8 cellular contexts compared by ENCODE assay signal in genomic region chr19:47610546-47610894, GRCh38. TPM values are rescaled to one million over a fixed set of nuclear protein-coding genes. Genes with fewer than 3 reads are reported as not detected.
DNase-seq lines count a peak whose midpoint lies in the region; ATAC-seq and TF ChIP-seq lines count a peak whose summit lies in the region.

No MANE protein-coding gene starts in this region.

- intact Hi-C loops in activated T-helper 1 cell treated with anti-CD3 and anti-CD28 coated beads, Interleukin-12 subunit alpha, Interleukin-12 subunit beta, Interleukin-2, Interleukin-4 antibody, amounts not matched to agents 30 ng/mL and 10 ng/mL and 1 ng/mL, durations not matched to agents 14 hours and 24 hours and 36 hours (cut with micrococcal nuclease), result loop anchor here (2.0 kb wide), 1 partner anchor 88 kb away; no protein-coding TSS in a partner anchor

- H3K36me3 Mint-ChIP-seq in HFFc6 (ENCODE audit: low read depth), result peaks cover 10% of the 10 kb centered on the region
- peaks cover 5% of the 10 kb centered on the region for H3K36me3 Mint-ChIP-seq in activated T-helper 1 cell treated with anti-CD3 and anti-CD28 coated beads, Interleukin-12 subunit alpha, Interleukin-12 subunit beta, Interleukin-2, Interleukin-4 antibody, amounts not matched to agents 30 ng/mL and 10 ng/mL and 1 ng/mL, durations not matched to agents 14 hours and 24 hours and 36 hours (ENCODE audit: low read depth)
- H3K36me3 Mint-ChIP-seq in stimulated activated memory B cell treated with anti-CD40 and anti-IgM and Interleukin-4, amounts not matched to agents 10 μg/mL and 1 μg/mL and 100 μg/mL, for 72 hours, result peaks cover 16% of the 10 kb centered on the region

- H3K27me3 Mint-ChIP-seq in HFFc6 (ENCODE audit: insufficient read depth), result no peaks in the 10 kb centered on the region
- H3K27me3 Mint-ChIP-seq in activated T-helper 1 cell treated with anti-CD3 and anti-CD28 coated beads, Interleukin-12 subunit alpha, Interleukin-12 subunit beta, Interleukin-2, Interleukin-4 antibody, amounts not matched to agents 30 ng/mL and 10 ng/mL and 1 ng/mL, durations not matched to agents 14 hours and 24 hours and 36 hours (ENCODE audit: insufficient read depth), result no peaks in the 10 kb centered on the region
- no peaks in the 10 kb centered on the region for H3K27me3 Mint-ChIP-seq in stimulated activated memory B cell treated with anti-CD40 and anti-IgM and Interleukin-4, amounts not matched to agents 10 μg/mL and 1 μg/mL and 100 μg/mL, for 72 hours

- peak overlapping the region; percentile 82 for H3K4me3 Mint-ChIP-seq in HFFc6
- peak overlapping the region; percentile 80 for H3K4me3 Mint-ChIP-seq in activated T-helper 1 cell treated with anti-CD3 and anti-CD28 coated beads, Interleukin-12 subunit alpha, Interleukin-12 subunit beta, Interleukin-2, Interleukin-4 antibody, amounts not matched to agents 30 ng/mL and 10 ng/mL and 1 ng/mL, durations not matched to agents 14 hours and 24 hours and 36 hours
- H3K4me3 Mint-ChIP-seq in stimulated activated memory B cell treated with anti-CD40 and anti-IgM and Interleukin-4, amounts not matched to agents 10 μg/mL and 1 μg/mL and 100 μg/mL, for 72 hours, result peak overlapping the region; percentile 95

- TF ChIP-seq CTCF in HFFc6 (IDR thresholded peaks at IDR 0.05), result no peak

- CTCF ChIA-PET in HEK293T (lab: Yijun Ruan, JAX), result interaction anchor here (0.6 kb wide), 2 partner anchors 27 to 1031 kb away, joined by 3 to 4 read pairs; no protein-coding TSS in a partner anchor

- no peak for ATAC-seq in stimulated activated memory B cell treated with anti-CD40 and anti-IgM and Interleukin-4, amounts not matched to agents 10 μg/mL and 1 μg/mL and 100 μg/mL, for 72 hours
- ATAC-seq in HG02678 (IDR thresholded peaks at IDR 0.05; ENCODE audit: unreplicated experiment), result no peak

- peak overlapping the region; percentile 75 for H3K27ac Mint-ChIP-seq in HFFc6
- H3K27ac Mint-ChIP-seq in activated T-helper 1 cell treated with anti-CD3 and anti-CD28 coated beads, Interleukin-12 subunit alpha, Interleukin-12 subunit beta, Interleukin-2, Interleukin-4 antibody, amounts not matched to agents 30 ng/mL and 10 ng/mL and 1 ng/mL, durations not matched to agents 14 hours and 24 hours and 36 hours, result peak overlapping the region; percentile 50
- H3K27ac Mint-ChIP-seq in stimulated activated memory B cell treated with anti-CD40 and anti-IgM and Interleukin-4, amounts not matched to agents 10 μg/mL and 1 μg/mL and 100 μg/mL, for 72 hours, result peak overlapping the region; percentile 87

- POLR2A ChIA-PET in HEK293T (lab: Yijun Ruan, JAX), result interaction anchor here (0.7 to 1.7 kb wide), 6 partner anchors 9 to 70 kb away, joined by 3 to 4 read pairs (median 3); no protein-coding TSS in a partner anchor

- peak overlapping the region; percentile 58 for H3K4me3 ChIP-seq in iPS-11a (ENCODE audit: low read depth, low read length)

- H3K9me3 Mint-ChIP-seq in HFFc6, result no peaks in the 10 kb centered on the region
- no peaks in the 10 kb centered on the region for H3K9me3 Mint-ChIP-seq in activated T-helper 1 cell treated with anti-CD3 and anti-CD28 coated beads, Interleukin-12 subunit alpha, Interleukin-12 subunit beta, Interleukin-2, Interleukin-4 antibody, amounts not matched to agents 30 ng/mL and 10 ng/mL and 1 ng/mL, durations not matched to agents 14 hours and 24 hours and 36 hours
- H3K9me3 Mint-ChIP-seq in stimulated activated memory B cell treated with anti-CD40 and anti-IgM and Interleukin-4, amounts not matched to agents 10 μg/mL and 1 μg/mL and 100 μg/mL, for 72 hours, result no peaks in the 10 kb centered on the region

- peaks cover 42% of the 10 kb centered on the region for H3K4me1 Mint-ChIP-seq in HFFc6 (ENCODE audit: low read depth)
- H3K4me1 Mint-ChIP-seq in activated T-helper 1 cell treated with anti-CD3 and anti-CD28 coated beads, Interleukin-12 subunit alpha, Interleukin-12 subunit beta, Interleukin-2, Interleukin-4 antibody, amounts not matched to agents 30 ng/mL and 10 ng/mL and 1 ng/mL, durations not matched to agents 14 hours and 24 hours and 36 hours (ENCODE audit: low read depth), result peaks cover 14% of the 10 kb centered on the region
- peaks cover 37% of the 10 kb centered on the region for H3K4me1 Mint-ChIP-seq in stimulated activated memory B cell treated with anti-CD40 and anti-IgM and Interleukin-4, amounts not matched to agents 10 μg/mL and 1 μg/mL and 100 μg/mL, for 72 hours

- DNase-seq in HFFc6, result no peak
- DNase-seq in activated T-helper 1 cell treated with anti-CD3 and anti-CD28 coated beads, Interleukin-12 subunit alpha, Interleukin-12 subunit beta, Interleukin-2, Interleukin-4 antibody, amounts not matched to agents 30 ng/mL and 10 ng/mL and 1 ng/mL, durations not matched to agents 14 hours and 24 hours and 36 hours (ENCODE audit: low spot score), result no peak
- no peak for DNase-seq in HEK293T (ENCODE audit: extremely low spot score)
- no peak for DNase-seq in pons (ENCODE audit: low spot score)
- no peak for DNase-seq in iPS-NIHi11 (ENCODE audit: low spot score)

TF ChIP-seq in HEK293T, 16 proteins besides CTCF, POLR2A, EP300 and RAD21:
- TF ChIP-seq FOXK2 (IDR thresholded peaks at IDR 0.05) (no peak), CTBP1 (IDR thresholded peaks at IDR 0.05; ENCODE audit: borderline replicate concordance) (no peak), SP1 (IDR thresholded peaks at IDR 0.05) (no peak), SUZ12 (IDR thresholded peaks at IDR 0.05) (no peak), PKNOX1 (IDR thresholded peaks at IDR 0.05) (no peak), LEF1 (IDR thresholded peaks at IDR 0.05; ENCODE audit: borderline replicate concordance) (no peak), HDGF (IDR thresholded peaks at IDR 0.05; ENCODE audit: borderline replicate concordance) (no peak), BHLHE40 (IDR thresholded peaks at IDR 0.05; ENCODE audit: borderline replicate concordance) (no peak), FOXM1 (IDR thresholded peaks at IDR 0.05; ENCODE audit: borderline replicate concordance) (no peak), FOXA1 (IDR thresholded peaks at IDR 0.05) (no peak), L3MBTL2 (conservative IDR thresholded peaks at IDR 0.05) (no peak), ZNF384 (IDR thresholded peaks at IDR 0.05) (no peak), ARNT (IDR thresholded peaks at IDR 0.05) (no peak), TARDBP (IDR thresholded peaks at IDR 0.05) (no peak), NFRKB (IDR thresholded peaks at IDR 0.05) (no peak), ELF4 (IDR thresholded peaks at IDR 0.05) (no peak)
TF ChIP-seq in HEK293T: peak in this region for 0.

RNA-seq across cellular contexts. Expression of gene BICRA, which starts 1.6 kb away (rescaled TPM):
- total RNA-seq in HFFc6 (2021; fragmentation: NEBNext Ultra II Directional; extraction: Animal tissue kit (Norgen Biotek cat#: 25700)), result 10 to 100 TPM; 11.8 to 16.7 (median 15.5) TPM
- total RNA-seq in activated T-helper 1 cell treated with anti-CD3 and anti-CD28 coated beads, Interleukin-12 subunit alpha, Interleukin-12 subunit beta, Interleukin-2, Interleukin-4 antibody, amounts not matched to agents 30 ng/mL and 10 ng/mL and 1 ng/mL, durations not matched to agents 14 hours and 24 hours and 36 hours, result 13.0 and 13.5 TPM in 2 replicates

RNA-seq across cellular contexts. Expression of gene ZNF541, which starts 37.6 kb away (rescaled TPM):
- total RNA-seq in HFFc6 (2021; fragmentation: NEBNext Ultra II Directional; extraction: Animal tissue kit (Norgen Biotek cat#: 25700)), result under 1 TPM in 1 of 6 experiments, not detected in 5; 0.26 TPM
- total RNA-seq in activated T-helper 1 cell treated with anti-CD3 and anti-CD28 coated beads, Interleukin-12 subunit alpha, Interleukin-12 subunit beta, Interleukin-2, Interleukin-4 antibody, amounts not matched to agents 30 ng/mL and 10 ng/mL and 1 ng/mL, durations not matched to agents 14 hours and 24 hours and 36 hours, result 0.05 and 0.39 TPM in 2 replicates
